Comparison of ENCODE assay signal across 21 cellular contexts in genomic region chr4:122819708-122820449, GRCh38. TPM values are rescaled to one million over a fixed set of nuclear protein-coding genes. Genes with fewer than 3 reads are reported as not detected.
DNase-seq lines count a peak whose midpoint lies in the region; ATAC-seq, FAIRE-seq and TF ChIP-seq lines count a peak whose summit lies in the region.
"Had no signal": no experiment of that assay in that cellular context is flagged by ENCODE, and none has a peak within 500 bp of the region (broad histone marks: within the 10 kb centered on the region; RNA-seq: fewer than 3 reads in every experiment).

No MANE protein-coding gene starts in this region.

- H3K27me3 ChIP-seq in SK-N-SH (ENCODE audit: insufficient read depth) (no peaks in the 10 kb centered on the region), endothelial cell of umbilical vein (ENCODE audit: control insufficient read depth in 2 of 2, insufficient read depth in 2 of 2, low read length in 2 of 2) (no peaks in the 10 kb centered on the region)
- H3K27me3 ChIP-seq: uterus had no signal

- H3K9ac ChIP-seq in SK-N-SH (no peak overlapping the region), endothelial cell of umbilical vein (replicated peaks; ENCODE audit: extremely low read depth, insufficient read depth, low read length) (no peak overlapping the region)

- POLR2A ChIA-PET in SK-N-SH (lab: Yijun Ruan, JAX) = no interaction called here
- POLR2A ChIA-PET in RWPE1 (lab: Yijun Ruan, JAX; ENCODE audit: low non-redundant PET) = interaction anchor here (0.6 kb wide), 1 partner anchor 86 kb away, joined by 4 read pairs; no protein-coding TSS in a partner anchor
- POLR2A ChIA-PET in endothelial cell of umbilical vein (lab: Charles Lee) = no interaction called here

- H4K20me1 ChIP-seq in SK-N-SH (ENCODE audit: insufficient read depth) (no peaks in the 10 kb centered on the region), endothelial cell of umbilical vein (replicated peaks; ENCODE audit: control insufficient read depth, extremely low read depth, insufficient read depth, low read length) (no peaks in the 10 kb centered on the region)

- H2AFZ ChIP-seq in SK-N-SH (ENCODE audit: low read depth) (no peak overlapping the region), endothelial cell of umbilical vein (ENCODE audit: low read depth, low read length) (no peak overlapping the region)

- no peak for TF ChIP-seq EP300 in SK-N-SH (IDR thresholded peaks at IDR 0.05; ENCODE audit: borderline replicate concordance in 1 of 2, low read depth in 1 of 2, low read length in 1 of 2)

- WGBS in SK-N-SH (ENCODE audit: low lambda C conversion rate) = 79% methylated on average over 7 of the region's 7 CpGs

- H3K4me3 ChIP-seq in SK-N-SH (ENCODE audit: low read depth in 2 of 2, low read length in 1 of 2) (no peak overlapping the region), endothelial cell of umbilical vein (replicated peaks in 1 of 3; ENCODE audit: insufficient read depth in 1 of 3, low read depth in 1 of 3, low read length in 3 of 3) (no peak overlapping the region)
- H3K4me3 ChIP-seq: uterus had no signal

- intact Hi-C loops in endothelial cell of umbilical vein (cut with micrococcal nuclease) = no loop called here

- H3K9me2 ChIP-seq in SK-N-SH = no peaks in the 10 kb centered on the region

- no peak for TF ChIP-seq RAD21 in SK-N-SH (IDR thresholded peaks at IDR 0.05; ENCODE audit: low read length)

- ATAC-seq in SK-N-SH treated with all-trans-retinoic acid at 6 μM for 48 hours (no peak), GM21786 (IDR thresholded peaks at IDR 0.05; ENCODE audit: unreplicated experiment) (no peak)
- ATAC-seq: Panc1 had no signal

- H3K4me1 ChIP-seq in SK-N-SH (ENCODE audit: control insufficient read depth in 1 of 2, insufficient read depth in 2 of 2, low read depth in 1 of 2, low read length in 1 of 2) (no peaks in the 10 kb centered on the region), endothelial cell of umbilical vein (ENCODE audit: control insufficient read depth, extremely low read depth, insufficient read depth, low read length) (peaks cover 5% of the 10 kb centered on the region)
- H3K4me1 ChIP-seq: uterus had no signal

- BruUV-seq in endothelial cell of umbilical vein (replicated peaks; lab: Mats Ljungman, UMichigan) = no TSS peak

- TF ChIP-seq CTCF in SK-N-SH (IDR thresholded peaks at IDR 0.05) (no peak), RWPE1 (conservative IDR thresholded peaks at IDR 0.05; ENCODE audit: low read depth) (no peak), endothelial cell of umbilical vein (IDR thresholded peaks at IDR 0.05; ENCODE audit: extremely low read depth in 1 of 2, insufficient read depth in 1 of 2, low read depth in 1 of 2, low read length in 2 of 2) (no peak)

- no peak overlapping the region for H3K27ac ChIP-seq in SK-N-SH (ENCODE audit: low read depth in 2 of 2, low read length in 1 of 2)
- peak overlapping the region; percentile 43; the same call in 1 of the 2 replicates for H3K27ac ChIP-seq in RWPE1
- no peak overlapping the region for H3K27ac ChIP-seq in endothelial cell of umbilical vein (ENCODE audit: insufficient read depth, low read depth, low read length)
- H3K27ac ChIP-seq: uterus had no signal

- no peaks in the 10 kb centered on the region for H3K9me1 ChIP-seq in endothelial cell of umbilical vein (replicated peaks; ENCODE audit: control insufficient read depth, extremely low read depth, insufficient read depth, low read length)

- TF ChIP-seq POLR2A in endothelial cell of umbilical vein (IDR thresholded peaks at IDR 0.05; ENCODE audit: low read depth, low read length) = no peak

- H3K36me3 ChIP-seq in SK-N-SH (replicated peaks in 1 of 2; ENCODE audit: control insufficient read depth in 1 of 2, insufficient read depth in 2 of 2, low read length in 1 of 2) = no peaks in the 10 kb centered on the region
- no peaks in the 10 kb centered on the region for H3K36me3 ChIP-seq in endothelial cell of umbilical vein (ENCODE audit: control insufficient read depth in 2 of 2, extremely low read depth in 1 of 2, insufficient read depth in 2 of 2, low read length in 2 of 2)
- H3K36me3 ChIP-seq: uterus had no signal

- H3K9me3 ChIP-seq in SK-N-SH (no peaks in the 10 kb centered on the region), endothelial cell of umbilical vein (replicated peaks; ENCODE audit: control insufficient read depth, insufficient read depth, low read length) (no peaks in the 10 kb centered on the region)
- H3K9me3 ChIP-seq: uterus had no signal

- DNase-seq in SK-N-SH (no peak), RWPE1 (ENCODE audit: low spot score) (no peak), endothelial cell of umbilical vein (ENCODE audit: low read depth, low spot score) (no peak), renal cortical epithelial cell (ENCODE audit: low read depth) (peak; percentile 40), AG20443 (ENCODE audit: low spot score) (no peak), NCI-H1092 treated with DMSO at 0.1 percent for 48 hours (lab: John Stamatoyannopoulos, UW) (no peak)
- DNase-seq: ACHN; activated B cell treated with CpG ODN at 0.5 μM for 24 hours; activated CD8-positive, alpha-beta memory T cell treated with anti-CD3 and anti-CD28 coated beads for 24 hours; activated naive CD8-positive, alpha-beta T cell treated with anti-CD3 and anti-CD28 coated beads, Interleukin-2, amount 10 ng/mL, durations not matched to agents 7 days and 5 days; caudate nucleus; CD4-positive, alpha-beta T cell; effector CD8-positive, alpha-beta T cell; NCI-H1417; NCI-H526 treated with DMSO at 0.1 percent for 48 hours; occipital lobe; SW 1271; uterus had no signal

- CTCF ChIA-PET in SK-N-SH (lab: Yijun Ruan, JAX) = no interaction called here
- CTCF ChIA-PET in RWPE1 (lab: Yijun Ruan, JAX) = interaction anchor here (0.6 kb wide), 1 partner anchor 103 kb away, joined by 4 read pairs; no protein-coding TSS in a partner anchor
- CTCF ChIA-PET in endothelial cell of umbilical vein (lab: Charles Lee) = interaction anchor here (1.6 kb wide), 1 partner anchor 9 kb away, joined by 4 read pairs; no protein-coding TSS in a partner anchor

- H3F3A ChIP-seq in SK-N-SH (replicated peaks; ENCODE audit: insufficient read depth) = peaks cover 10% of the 10 kb centered on the region

- dilution Hi-C loops in endothelial cell of umbilical vein (cut with MboI; ENCODE audit: extremely low pct_ligation_motif_present, low sequenced_read_pairs) = no loop called here

- H3K79me2 ChIP-seq in SK-N-SH (ENCODE audit: insufficient read depth) (no peaks in the 10 kb centered on the region), endothelial cell of umbilical vein (ENCODE audit: control insufficient read depth, insufficient read depth, low read length) (no peaks in the 10 kb centered on the region)

- no peak overlapping the region for H3K4me2 ChIP-seq in SK-N-SH
- H3K4me2 ChIP-seq in endothelial cell of umbilical vein (ENCODE audit: insufficient read depth, low read length) = no peak overlapping the region

- FAIRE-seq in endothelial cell of umbilical vein (lab: Jason Lieb, UNC) = peak; percentile 55

TF ChIP-seq in SK-N-SH, 30 proteins besides CTCF, POLR2A, EP300 and RAD21:
- TF ChIP-seq EZH2phosphoT487 (IDR thresholded peaks at IDR 0.05; ENCODE audit: borderline replicate concordance, low read depth) (no peak), FOSL2 (IDR thresholded peaks at IDR 0.05; ENCODE audit: borderline replicate concordance, low read depth) (peak; percentile 18; the same call in 1 of the 2 replicates)

TF ChIP-seq in SK-N-SH treated with all-trans-retinoic acid at 6 μM for 48 hours, 23 proteins besides CTCF, POLR2A, EP300 and RAD21:
- no peak for TF ChIP-seq CSRNP3 (CRISPR knock-in tag; IDR thresholded peaks at IDR 0.05)

TF ChIP-seq in endothelial cell of umbilical vein, 7 proteins besides CTCF, POLR2A, EP300 and RAD21:
- TF ChIP-seq FOS (IDR thresholded peaks at IDR 0.05; ENCODE audit: borderline replicate concordance, insufficient read depth, low read length) = no peak
- TF ChIP-seq MYC (IDR thresholded peaks at IDR 0.05; ENCODE audit: low read depth, low read length) = no peak
- no peak for TF ChIP-seq EZH2 (IDR thresholded peaks at IDR 0.05; ENCODE audit: borderline replicate concordance, low read depth, low read length, severe bottlenecking)
- no peak for TF ChIP-seq POLR2AphosphoS5 (IDR thresholded peaks at IDR 0.05; ENCODE audit: insufficient read depth, low read depth, low read length)

RNA-seq across cellular contexts. Expression of gene FGF2, which starts 6.8 kb away (rescaled TPM):
- polyA plus RNA-seq in SK-N-SH (2012; rRNA removed) = 11.1 and 17.0 TPM in 2 replicates
- polyA plus RNA-seq in SK-N-SH (2012; cell fraction: cytosol; rRNA removed) = 18.6 and 22.5 TPM in 2 replicates
- polyA plus RNA-seq in SK-N-SH (2012; cell fraction: nucleus; rRNA removed) = 6.7 and 18.4 TPM in 2 replicates
- total RNA-seq in endothelial cell of umbilical vein = 16.3 and 23.9 TPM in 2 replicates
- polyA plus RNA-seq in endothelial cell of umbilical vein = 3.7 and 4.6 TPM in 2 replicates
- 5.0 and 5.3 TPM in 2 replicates for polyA plus RNA-seq in endothelial cell of umbilical vein (2011; cell fraction: cytosol; rRNA removed)
- 5.2 and 8.0 TPM in 2 replicates for polyA plus RNA-seq in endothelial cell of umbilical vein (2011; cell fraction: nucleus; rRNA removed)
- 7.3 and 8.8 TPM in 2 replicates for polyA plus RNA-seq in endothelial cell of umbilical vein (2012)
- 11.8 and 17.0 TPM in 2 replicates for polyA minus RNA-seq in endothelial cell of umbilical vein
- 8.9 TPM for polyA minus RNA-seq in endothelial cell of umbilical vein (2011; cell fraction: cytosol; rRNA and poly(A)+ RNA removed)
- 13.7 and 17.8 TPM in 2 replicates for polyA minus RNA-seq in endothelial cell of umbilical vein (2011; cell fraction: nucleus; rRNA and poly(A)+ RNA removed)
- total RNA-seq in renal cortical epithelial cell = 49.1 and 86.3 TPM in 2 replicates
- total RNA-seq: activated naive CD8-positive, alpha-beta T cell treated with anti-CD3 and anti-CD28 coated beads, Interleukin-2, amount 10 ng/mL, durations not matched to agents 7 days and 5 days; CD4-positive, alpha-beta T cell had no signal
